Comparison of ENCODE assay signal across 8 cellular contexts in the genomic region with DNA sequence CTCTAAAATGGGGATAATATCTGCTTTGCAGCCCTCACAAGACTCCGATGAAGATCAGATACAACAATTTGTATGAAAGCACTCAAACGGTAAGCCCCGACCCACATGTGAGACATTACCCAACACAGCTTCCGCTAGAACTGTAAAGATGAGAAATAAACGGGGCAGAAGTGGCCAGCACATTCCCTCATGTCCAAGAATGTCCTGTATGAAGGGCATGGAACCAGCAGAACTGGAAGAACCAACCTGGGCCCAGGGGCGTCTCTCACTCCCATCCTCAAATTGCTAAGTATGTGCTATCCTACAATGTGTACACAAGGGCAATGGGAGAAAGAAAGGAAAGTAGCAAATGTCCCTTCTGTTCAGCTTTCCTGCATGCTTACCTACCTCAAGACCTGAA. TPM values are rescaled to one million over a fixed set of nuclear protein-coding genes. Genes with fewer than 3 reads are reported as not detected.
"Had no signal": no experiment of that assay in that cellular context is flagged by ENCODE, and none has a peak within 500 bp of the region (broad histone marks: within the 10 kb centered on the region; RNA-seq: fewer than 3 reads in every experiment).

No MANE protein-coding gene starts in this region.

- H3K9me3 ChIP-seq: HAP-1 had no signal

- H3K4me3 ChIP-seq: GM23248, HAP-1, K562 had no signal

- ATAC-seq: HCT116 had no signal

- H3K27ac ChIP-seq: GM23248 had no signal

- H3K4me1 ChIP-seq: HAP-1 had no signal

- H3K36me3 ChIP-seq: HAP-1 had no signal

- DNase-seq: GM23248, GOT3, H7, HFFc6, IMR-90 had no signal

- H3K9ac ChIP-seq: GM23248 had no signal

RNA-seq across cellular contexts. Expression of gene CCDC125, which starts 33.0 kb away (rescaled TPM):
- total RNA-seq: H7 had no signal
